22 cellular contexts compared by ENCODE assay signal in genomic region chr13:58584610-58585009, GRCh38.
"Had no signal": no experiment of that assay in that cellular context is flagged by ENCODE, and none has a peak within 500 bp of the region (broad histone marks: within the 10 kb centered on the region; RNA-seq: fewer than 3 reads in every experiment).

No MANE protein-coding gene starts in this region.

- H3K36me3 ChIP-seq: colonic mucosa, esophagus squamous epithelium, gastrocnemius medialis, heart right ventricle, left lung, lower lobe of right lung had no signal

- H3K9me3 ChIP-seq: colonic mucosa, esophagus squamous epithelium, gastrocnemius medialis, heart right ventricle, left lung, lower lobe of right lung had no signal

- H3K27ac ChIP-seq: colonic mucosa, epithelial cell of prostate, esophagus squamous epithelium, gastrocnemius medialis, heart right ventricle, left lung, lower lobe of right lung had no signal

- H3K4me3 ChIP-seq: colonic mucosa, esophagus squamous epithelium, gastrocnemius medialis, heart right ventricle, left lung, lower lobe of right lung, mucosa of descending colon had no signal

- DNase-seq: colonic mucosa; cortex of kidney; effector CD8-positive, alpha-beta T cell; effector memory CD8-positive, alpha-beta T cell; endodermal cell; erythroblast; esophagus squamous epithelium; foreskin fibroblast; foreskin melanocyte; gastrocnemius medialis; glutamatergic neuron; head of caudate nucleus; heart right ventricle; hippocampal formation; left cardiac atrium; left lung; left ventricle myocardium superior; lower lobe of right lung; mesenchymal stem cell; mucosa of descending colon had no signal

- H3K27me3 ChIP-seq: colonic mucosa, esophagus squamous epithelium, gastrocnemius medialis, heart right ventricle, left lung had no signal

- ATAC-seq: effector memory CD8-positive, alpha-beta T cell; esophagus mucosa; gastrocnemius medialis; heart right ventricle; left cardiac atrium; left lung; left ventricle myocardium superior; lower lobe of right lung; mucosa of descending colon had no signal

- H3K4me1 ChIP-seq: colonic mucosa, esophagus squamous epithelium, gastrocnemius medialis, heart right ventricle, left lung, lower lobe of right lung had no signal
